9 cellular contexts compared by ENCODE assay signal in the genomic region with DNA sequence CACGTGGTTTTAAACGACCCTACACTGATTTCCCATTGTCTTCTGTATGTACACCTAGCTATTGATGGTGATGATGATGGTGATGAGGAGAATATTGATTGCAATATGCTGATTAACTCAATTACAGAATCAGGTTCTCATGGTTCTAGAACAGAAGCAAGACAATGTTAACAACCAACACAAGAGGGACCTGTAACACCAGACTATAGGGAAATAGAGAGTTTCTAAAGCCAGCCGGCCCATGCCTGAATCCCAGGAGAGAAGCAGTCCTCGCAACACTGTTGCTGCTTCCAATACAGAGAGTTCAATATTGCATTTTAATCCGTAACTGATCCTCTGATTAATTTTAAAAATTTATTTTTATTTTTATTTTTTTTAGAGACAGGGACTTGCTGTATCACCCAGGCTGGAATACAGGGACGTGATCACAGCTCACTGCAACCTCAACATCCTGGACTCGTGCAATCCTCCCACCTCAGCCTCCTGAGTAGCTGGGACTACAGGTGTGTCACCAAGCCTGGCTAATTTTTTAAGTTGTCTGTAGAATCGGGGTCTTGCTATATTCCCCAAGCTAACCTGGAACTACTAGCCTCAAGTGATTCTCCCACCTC. TPM values are rescaled to one million over a fixed set of nuclear protein-coding genes. Genes with fewer than 3 reads are reported as not detected.
A peak's percentile ranks its signal among the peaks of the same experiment; 100 is the strongest.
DNase-seq lines count a peak whose midpoint lies in the region; ATAC-seq and TF ChIP-seq lines count a peak whose summit lies in the region.
"Had no signal": no experiment of that assay in that cellular context is flagged by ENCODE, and none has a peak within 500 bp of the region (broad histone marks: within the 10 kb centered on the region; RNA-seq: fewer than 3 reads in every experiment).

No MANE protein-coding gene starts in this region.

- in situ Hi-C loops in KBM-7 (cut with MboI; ENCODE audit: low pct_unique_long_range_greater_than_20kb, low sequenced_read_pairs) = no loop called here

- H3F3A ChIP-seq in neural progenitor cell (ENCODE audit: low read depth) = no peaks in the 10 kb centered on the region

- H3K4me2 ChIP-seq in neural progenitor cell = no peak overlapping the region

- peaks cover 3% of the 10 kb centered on the region for H3K27me3 Mint-ChIP-seq in neural progenitor cell (ENCODE audit: insufficient read depth, low read depth)

- H2AFZ ChIP-seq in neural progenitor cell (replicated peaks) = no peak overlapping the region

- CTCF ChIA-PET in RWPE1 (lab: Yijun Ruan, JAX) = interaction anchor here (0.5 to 1.8 kb wide), 7 partner anchors 16 to 228 kb away, joined by 3 to 4 read pairs (median 4); no protein-coding TSS in a partner anchor

- peaks cover 9% of the 10 kb centered on the region for H3K4me1 Mint-ChIP-seq in neural progenitor cell

- H3K9me3 Mint-ChIP-seq in neural progenitor cell = no peaks in the 10 kb centered on the region

- H3K27ac ChIP-seq in RWPE1 (no peak overlapping the region), neural progenitor cell (no peak overlapping the region)
- H3K27ac ChIP-seq: SK-N-MC had no signal

- POLR2A ChIA-PET in RWPE1 (lab: Yijun Ruan, JAX; ENCODE audit: low non-redundant PET) = no interaction called here

- H3K9me3 ChIP-seq in neural progenitor cell (ENCODE audit: low read depth) = no peaks in the 10 kb centered on the region

- no peaks in the 10 kb centered on the region for H3K79me2 ChIP-seq in neural progenitor cell (ENCODE audit: low read depth)

- no peaks in the 10 kb centered on the region for H4K20me1 ChIP-seq in neural progenitor cell (ENCODE audit: low read depth)

- H3K4me3 ChIP-seq in neural progenitor cell = no peak overlapping the region
- H3K4me3 ChIP-seq: SK-N-MC had no signal

- no peak overlapping the region for H3K4me3 Mint-ChIP-seq in neural progenitor cell

- no peak overlapping the region for H3K27ac Mint-ChIP-seq in neural progenitor cell

- peaks cover 3% of the 10 kb centered on the region for H3K4me1 ChIP-seq in neural progenitor cell

- ATAC-seq in esophagus mucosa (peak; percentile 66), HG02642 (IDR thresholded peaks at IDR 0.05; ENCODE audit: poor library complexity, unreplicated experiment) (no peak), GM18520 (IDR thresholded peaks at IDR 0.05; ENCODE audit: unreplicated experiment) (no peak)

- H3K27me3 ChIP-seq in neural progenitor cell = no peaks in the 10 kb centered on the region

- no peaks in the 10 kb centered on the region for H3K36me3 Mint-ChIP-seq in neural progenitor cell

- H3K36me3 ChIP-seq in neural progenitor cell = no peaks in the 10 kb centered on the region

- H3K9ac ChIP-seq in neural progenitor cell = no peak overlapping the region

- peak; percentile 74 for DNase-seq in EH (ENCODE audit: low read depth)
- peak; percentile 71 for DNase-seq in KBM-7
- DNase-seq in RWPE1 (ENCODE audit: low spot score) = peak; percentile 30
- DNase-seq in neural progenitor cell (ENCODE audit: low spot score) = peak; percentile 73
- no peak for DNase-seq in putamen (ENCODE audit: low spot score)

- TF ChIP-seq CTCF in RWPE1 (conservative IDR thresholded peaks at IDR 0.05; ENCODE audit: low read depth) (no peak; the same call in 1 of the 2 replicates), neural progenitor cell (IDR thresholded peaks at IDR 0.05) (peak; percentile 68)

RNA-seq across cellular contexts. Expression of a gene that starts 22.2 kb away (rescaled TPM):
- 13.9 TPM for total RNA-seq in esophagus mucosa
- total RNA-seq in neural progenitor cell (ENCODE audit: low replicate concordance) = 2.0 and 5.5 TPM in 2 replicates
